In genomic region chr14:93915070-93915705, GRCh38 we compare ENCODE assay signal across 31 cellular contexts. TPM values are rescaled to one million over a fixed set of nuclear protein-coding genes. Genes with fewer than 3 reads are reported as not detected.
DNase-seq lines count a peak whose midpoint lies in the region; ATAC-seq, FAIRE-seq and TF ChIP-seq lines count a peak whose summit lies in the region.
"Had no signal": no experiment of that assay in that cellular context is flagged by ENCODE, and none has a peak within 500 bp of the region (broad histone marks: within the 10 kb centered on the region; RNA-seq: fewer than 3 reads in every experiment).

No MANE protein-coding gene starts in this region.

- H3K27ac Mint-ChIP-seq in activated T-helper 1 cell treated with anti-CD3 and anti-CD28 coated beads, Interleukin-12 subunit alpha, Interleukin-12 subunit beta, Interleukin-2, Interleukin-4 antibody, amounts not matched to agents 30 ng/mL and 10 ng/mL and 1 ng/mL, durations not matched to agents 14 hours and 24 hours and 36 hours = peak overlapping the region; percentile 36
- H3K27ac Mint-ChIP-seq in neural crest cell (ENCODE audit: unreplicated experiment) = peak overlapping the region; percentile 90
- H3K27ac Mint-ChIP-seq: CD4-positive, alpha-beta memory T cell; CD4-positive, CD25-positive, alpha-beta regulatory T cell had no signal

- dilution Hi-C loops in IMR-90 (cut with HindIII; ENCODE audit: low sequenced_read_pairs, unreplicated experiment) = no loop called here

- H3K27me3 ChIP-seq in IMR-90 (ENCODE audit: control insufficient read depth, insufficient read depth, low read length) (peaks cover 3% of the 10 kb centered on the region; the same call in 1 of the 2 replicates), HepG2 (ENCODE audit: control insufficient read depth in 1 of 2, insufficient read depth in 2 of 2, low read length in 2 of 2) (no peaks in the 10 kb centered on the region; a peak in 1 of 5 replicates), prostate gland (replicated peaks; ENCODE audit: insufficient read depth) (no peaks in the 10 kb centered on the region)
- H3K27me3 ChIP-seq: BE2C, BLaER1 had no signal

- H3K14ac ChIP-seq in IMR-90 (replicated peaks; ENCODE audit: low read depth, low read length) = no peak overlapping the region

- H3K9me3 Mint-ChIP-seq in activated T-helper 1 cell treated with anti-CD3 and anti-CD28 coated beads, Interleukin-12 subunit alpha, Interleukin-12 subunit beta, Interleukin-2, Interleukin-4 antibody, amounts not matched to agents 30 ng/mL and 10 ng/mL and 1 ng/mL, durations not matched to agents 14 hours and 24 hours and 36 hours = peaks cover 25% of the 10 kb centered on the region
- H3K9me3 Mint-ChIP-seq in neural crest cell = peaks cover 5% of the 10 kb centered on the region

- peaks cover 5% of the 10 kb centered on the region for H3K36me3 Mint-ChIP-seq in activated T-helper 1 cell treated with anti-CD3 and anti-CD28 coated beads, Interleukin-12 subunit alpha, Interleukin-12 subunit beta, Interleukin-2, Interleukin-4 antibody, amounts not matched to agents 30 ng/mL and 10 ng/mL and 1 ng/mL, durations not matched to agents 14 hours and 24 hours and 36 hours (ENCODE audit: low read depth)
- no peaks in the 10 kb centered on the region for H3K36me3 Mint-ChIP-seq in neural crest cell (ENCODE audit: low read depth)
- H3K36me3 Mint-ChIP-seq: CD14-positive monocyte; CD4-positive, alpha-beta memory T cell; CD4-positive, CD25-positive, alpha-beta regulatory T cell had no signal

- H3K9me1 ChIP-seq in IMR-90 (ENCODE audit: insufficient read depth, low read length) = no peaks in the 10 kb centered on the region

- H3K4me3 Mint-ChIP-seq in activated T-helper 1 cell treated with anti-CD3 and anti-CD28 coated beads, Interleukin-12 subunit alpha, Interleukin-12 subunit beta, Interleukin-2, Interleukin-4 antibody, amounts not matched to agents 30 ng/mL and 10 ng/mL and 1 ng/mL, durations not matched to agents 14 hours and 24 hours and 36 hours = no peak overlapping the region
- no peak overlapping the region for H3K4me3 Mint-ChIP-seq in neural crest cell
- H3K4me3 Mint-ChIP-seq: CD14-positive monocyte; CD4-positive, alpha-beta memory T cell; CD4-positive, CD25-positive, alpha-beta regulatory T cell; CD8-positive, alpha-beta memory T cell had no signal

- H2BK20ac ChIP-seq in IMR-90 (ENCODE audit: low read depth, low read length) = no peak overlapping the region

- no peaks in the 10 kb centered on the region for H3K36me3 ChIP-seq in IMR-90 (ENCODE audit: control insufficient read depth, insufficient read depth, low read length)
- H3K36me3 ChIP-seq in HepG2 (replicated peaks in 1 of 2; ENCODE audit: control insufficient read depth in 1 of 2, insufficient read depth in 2 of 2, low read length in 2 of 2) = no peaks in the 10 kb centered on the region
- H3K36me3 ChIP-seq in prostate gland = no peaks in the 10 kb centered on the region
- H3K36me3 ChIP-seq: BE2C, BLaER1 had no signal

- intact Hi-C loops in IMR-90 (cut with micrococcal nuclease) = no loop called here
- intact Hi-C loops in activated T-helper 1 cell treated with anti-CD3 and anti-CD28 coated beads, Interleukin-12 subunit alpha, Interleukin-12 subunit beta, Interleukin-2, Interleukin-4 antibody, amounts not matched to agents 30 ng/mL and 10 ng/mL and 1 ng/mL, durations not matched to agents 14 hours and 24 hours and 36 hours (cut with micrococcal nuclease) = no loop called here
- intact Hi-C loops in HepG2 (cut with micrococcal nuclease; ENCODE audit: unreplicated experiment) = no loop called here
- intact Hi-C loops in prostate gland (cut with DNase I) = no loop called here

- H4K5ac ChIP-seq in IMR-90 (ENCODE audit: low read depth, low read length) = no peak overlapping the region

- no peak overlapping the region for H2BK120ac ChIP-seq in IMR-90 (ENCODE audit: low read depth, low read length)

- H2BK15ac ChIP-seq in IMR-90 (ENCODE audit: low read depth, low read length) = no peak overlapping the region

- ATAC-seq in IMR-90 (ENCODE audit: low read depth) = no peak
- ATAC-seq in HepG2 = peak; percentile 88
- ATAC-seq in GM21529 (IDR thresholded peaks at IDR 0.05; ENCODE audit: unreplicated experiment) = no peak
- no peak for ATAC-seq in GM19452 (IDR thresholded peaks at IDR 0.05; ENCODE audit: unreplicated experiment)
- ATAC-seq: A549, GM12878 had no signal

- no peak overlapping the region for H2AK9ac ChIP-seq in IMR-90 (replicated peaks; ENCODE audit: low read depth, low read length, poor library complexity)

- no peak overlapping the region for H2BK5ac ChIP-seq in IMR-90 (ENCODE audit: low read depth, low read length, poor library complexity, severe bottlenecking)

- no peak overlapping the region for H4K91ac ChIP-seq in IMR-90 (ENCODE audit: insufficient read depth, low read depth, low read length)

- no peak overlapping the region for H4K8ac ChIP-seq in IMR-90 (ENCODE audit: low read depth in 2 of 2, low read length in 2 of 2)

- no peak overlapping the region for H3K9ac ChIP-seq in IMR-90 (ENCODE audit: low read depth, low read length)
- H3K9ac ChIP-seq in HepG2 (ENCODE audit: insufficient read depth, low read depth, low read length) = peak overlapping the region; percentile 34
- H3K9ac ChIP-seq: BLaER1 had no signal

- H4K20me1 ChIP-seq in IMR-90 (ENCODE audit: insufficient read depth, low read length) = no peaks in the 10 kb centered on the region
- H4K20me1 ChIP-seq in HepG2 (ENCODE audit: insufficient read depth, low read length) = no peaks in the 10 kb centered on the region
- H4K20me1 ChIP-seq: BLaER1 had no signal

- TF ChIP-seq EP300 in HepG2 (IDR thresholded peaks at IDR 0.05; ENCODE audit: low read depth in 2 of 2, low read length in 2 of 2) (no peak), HepG2 (CRISPR knock-in tag; IDR thresholded peaks at IDR 0.05; ENCODE audit: borderline replicate concordance) (no peak)

- POLR2A ChIA-PET in IMR-90 (lab: Charles Lee; ENCODE audit: unreplicated experiment) = no interaction called here
- POLR2A ChIA-PET in HepG2 (lab: Yijun Ruan, JAX) = interaction anchor here (0.6 to 1.6 kb wide), 2 partner anchors 12 to 28 kb away, joined by 4 read pairs; no protein-coding TSS in a partner anchor

- BruUV-seq in IMR-90 (replicated peaks; lab: Mats Ljungman, UMichigan) (no TSS peak), HepG2 (replicated peaks; lab: Mats Ljungman, UMichigan) (no TSS peak)

- no peak overlapping the region for H3K4ac ChIP-seq in IMR-90 (ENCODE audit: low read depth, low read length)

- no peak overlapping the region for H3K18ac ChIP-seq in IMR-90 (ENCODE audit: low read depth, low read length)

- no peak overlapping the region for H3K56ac ChIP-seq in IMR-90 (ENCODE audit: extremely low read depth, insufficient read depth, low read length)

- 34% methylated on average over 5 of the region's 14 CpGs; no CpG with 5 or more reads in 1 of the 2 experiments for WGBS in IMR-90 (ENCODE audit: extremely low coverage in 2 of 2, insufficient read length in 1 of 2), 2 experiments
- WGBS in HepG2 (ENCODE audit: low lambda C conversion rate) = 44% methylated on average over 12 of the region's 14 CpGs
- WGBS in prostate gland = 79% methylated on average over 14 of the region's 14 CpGs

- TF ChIP-seq POLR2A in IMR-90 (IDR thresholded peaks at IDR 0.05; ENCODE audit: low read depth, low read length) (no peak), HepG2 (IDR thresholded peaks at IDR 0.05; ENCODE audit: insufficient read depth in 1 of 2, low read depth in 2 of 2, low read length in 2 of 2) (no peak), prostate gland (IDR thresholded peaks at IDR 0.05) (no peak)

- TF ChIP-seq CTCF in IMR-90 (conservative IDR thresholded peaks at IDR 0.05; ENCODE audit: low read depth, low read length) (no peak), HepG2 (CRISPR knock-in tag; IDR thresholded peaks at IDR 0.05) (no peak), neural crest cell (conservative IDR thresholded peaks at IDR 0.05) (no peak), prostate gland (IDR thresholded peaks at IDR 0.05) (no peak)

- no peak for FAIRE-seq in HepG2 (lab: Jason Lieb, UNC)
- FAIRE-seq: A549, GM12878, GM12892, GM18507 had no signal

- CTCF ChIA-PET in IMR-90 (lab: Yijun Ruan, JAX) (no interaction called here), HepG2 (lab: Yijun Ruan, JAX; ENCODE audit: low intra/inter-chr PET ratio, low total read pairs) (no interaction called here)

- no peak for TF ChIP-seq RAD21 in IMR-90 (IDR thresholded peaks at IDR 0.05; ENCODE audit: low read length)
- TF ChIP-seq RAD21 in HepG2 (CRISPR knock-in tag; IDR thresholded peaks at IDR 0.05) = no peak

- peaks cover 6% of the 10 kb centered on the region for H3K4me1 Mint-ChIP-seq in activated T-helper 1 cell treated with anti-CD3 and anti-CD28 coated beads, Interleukin-12 subunit alpha, Interleukin-12 subunit beta, Interleukin-2, Interleukin-4 antibody, amounts not matched to agents 30 ng/mL and 10 ng/mL and 1 ng/mL, durations not matched to agents 14 hours and 24 hours and 36 hours (ENCODE audit: low read depth)
- H3K4me1 Mint-ChIP-seq in neural crest cell = no peaks in the 10 kb centered on the region
- H3K4me1 Mint-ChIP-seq: CD14-positive monocyte; CD4-positive, CD25-positive, alpha-beta regulatory T cell; CD8-positive, alpha-beta memory T cell had no signal

- no peak overlapping the region for H2AK5ac ChIP-seq in IMR-90 (ENCODE audit: low read depth, low read length)

- H2AFZ ChIP-seq in IMR-90 (replicated peaks; ENCODE audit: low read length, poor library complexity) (peak overlapping the region; percentile 51), HepG2 (ENCODE audit: low read length) (peak overlapping the region; percentile 35)

- DNase-seq in IMR-90 (no peak), HepG2 (ENCODE audit: low spot score) (no peak), neural crest cell (ENCODE audit: low read depth, low spot score) (no peak), prostate gland (ENCODE audit: low spot score) (no peak), NK-92 (lab: John Stamatoyannopoulos, UW; ENCODE audit: unreplicated experiment) (no peak)
- DNase-seq in activated T-helper 1 cell treated with anti-CD3 and anti-CD28 coated beads, Interleukin-12 subunit alpha, Interleukin-12 subunit beta, Interleukin-2, Interleukin-4 antibody, amounts not matched to agents 30 ng/mL and 10 ng/mL and 1 ng/mL, durations not matched to agents 14 hours and 24 hours and 36 hours (ENCODE audit: low spot score) = no peak
- DNase-seq: BE2C; C1 segment of cervical spinal cord; CD4-positive, alpha-beta memory T cell; CD4-positive, CD25-positive, alpha-beta regulatory T cell; CD8-positive, alpha-beta memory T cell; COR-L47; DMS 273 treated with DMSO at 0.1 percent for 48 hours; DMS153; DMS53; DMS79; DND-41; EL; GDM1 had no signal

- H3K9me3 ChIP-seq in IMR-90 (ENCODE audit: control insufficient read depth, insufficient read depth, low read length) = peaks cover 7% of the 10 kb centered on the region
- no peaks in the 10 kb centered on the region for H3K9me3 ChIP-seq in HepG2 (ENCODE audit: low read length)
- no peaks in the 10 kb centered on the region for H3K9me3 ChIP-seq in prostate gland
- H3K9me3 ChIP-seq: BE2C had no signal

- H3K23ac ChIP-seq in IMR-90 (ENCODE audit: low read depth, low read length) = no peak overlapping the region

- H3K4me1 ChIP-seq in IMR-90 (ENCODE audit: control insufficient read depth, insufficient read depth, low read length) (no peaks in the 10 kb centered on the region), HepG2 (ENCODE audit: insufficient read depth, low read length) (peaks cover 55% of the 10 kb centered on the region), prostate gland (replicated peaks) (no peaks in the 10 kb centered on the region)
- H3K4me1 ChIP-seq: A549, BE2C, BLaER1 had no signal

- H3K27me3 Mint-ChIP-seq in activated T-helper 1 cell treated with anti-CD3 and anti-CD28 coated beads, Interleukin-12 subunit alpha, Interleukin-12 subunit beta, Interleukin-2, Interleukin-4 antibody, amounts not matched to agents 30 ng/mL and 10 ng/mL and 1 ng/mL, durations not matched to agents 14 hours and 24 hours and 36 hours (ENCODE audit: insufficient read depth) = peaks cover 4% of the 10 kb centered on the region
- no peaks in the 10 kb centered on the region for H3K27me3 Mint-ChIP-seq in neural crest cell (ENCODE audit: low read depth)

- H3K79me2 ChIP-seq in HepG2 (ENCODE audit: insufficient read depth, low read length) = no peaks in the 10 kb centered on the region

- in situ Hi-C loops in IMR-90 (cut with MboI; ENCODE audit: low sequenced_read_pairs) (no loop called here), HepG2 (cut with HindIII; ENCODE audit: extremely low pct_ligation_motif_present, low pct_unique_long_range_greater_than_20kb) (no loop called here)

- H3K4me2 ChIP-seq in IMR-90 (ENCODE audit: low read depth, low read length) = no peak overlapping the region
- H3K4me2 ChIP-seq in HepG2 (ENCODE audit: low read depth, low read length) = peak overlapping the region; percentile 64
- H3K4me2 ChIP-seq: A549, BLaER1 had no signal

- no peak overlapping the region for H3K4me3 ChIP-seq in IMR-90 (ENCODE audit: insufficient read depth, low read depth, low read length)
- peak overlapping the region in 2 of 3 experiments; percentile 8 to 26; a peak in 2 of 6 replicates for H3K4me3 ChIP-seq in HepG2 (replicated peaks in 1 of 3; ENCODE audit: insufficient read depth in 1 of 3, low read depth in 2 of 3, low read length in 3 of 3)
- no peak overlapping the region for H3K4me3 ChIP-seq in prostate gland
- H3K4me3 ChIP-seq: A549, BLaER1, GM12878 had no signal

- no peaks in the 10 kb centered on the region for H3K79me1 ChIP-seq in IMR-90 (ENCODE audit: low read depth in 1 of 2, low read length in 2 of 2)

- H3K27ac ChIP-seq in IMR-90 (ENCODE audit: insufficient read depth, low read length) = no peak overlapping the region
- H3K27ac ChIP-seq in HepG2 (ENCODE audit: extremely low read length, insufficient read depth, low read length) = peak overlapping the region; percentile 24
- H3K27ac ChIP-seq in prostate gland = no peak overlapping the region
- H3K27ac ChIP-seq: 22Rv1, A549, BLaER1 had no signal

RNA-seq across cellular contexts. Expression of gene FAM181A, which starts 12.0 kb away (rescaled TPM):
- total RNA-seq in IMR-90 (2012; rRNA removed) = not detected in 2 replicates
- polyA plus RNA-seq in IMR-90 (2012; rRNA removed) = not detected in 2 replicates
- polyA plus RNA-seq in IMR-90 (2012; cell fraction: cytosol; rRNA removed) = not detected in 2 replicates
- polyA plus RNA-seq in IMR-90 (2012; cell fraction: nucleus; rRNA removed; ENCODE audit: low replicate concordance) = not detected in 2 replicates
- total RNA-seq in activated T-helper 1 cell treated with anti-CD3 and anti-CD28 coated beads, Interleukin-12 subunit alpha, Interleukin-12 subunit beta, Interleukin-2, Interleukin-4 antibody, amounts not matched to agents 30 ng/mL and 10 ng/mL and 1 ng/mL, durations not matched to agents 14 hours and 24 hours and 36 hours = not detected in 2 replicates
- 1.1 and 1.5 TPM in 2 replicates for total RNA-seq in HepG2 (2016; rRNA removed; fragmentation: Illumina TruSeq; extraction: Trizol)
- total RNA-seq in HepG2 (2016; cell fraction: cytosol; rRNA removed; fragmentation: Illumina TruSeq; extraction: Trizol; ENCODE audit: low read depth) = 0.18 and 0.51 TPM in 2 replicates
- total RNA-seq in HepG2 (2016; cell fraction: insoluble cytoplasmic fraction; rRNA removed; fragmentation: Illumina TruSeq; extraction: Trizol) = 0.95 and 1.2 TPM in 2 replicates
- 1.1 and 1.4 TPM in 2 replicates for total RNA-seq in HepG2 (2016; cell fraction: membrane; rRNA removed; fragmentation: Illumina TruSeq; extraction: Trizol)
- 0.38 and 1.1 TPM in 2 replicates for total RNA-seq in HepG2 (2016; cell fraction: nucleus; rRNA removed; fragmentation: Illumina TruSeq; extraction: Trizol)
- polyA plus RNA-seq in HepG2 (2011; rRNA removed) = 0.80 and 1.1 TPM in 2 replicates
- polyA plus RNA-seq in HepG2 (2011; cell fraction: cytosol; rRNA removed) = 0.47 and 0.89 TPM in 2 replicates
- polyA plus RNA-seq in HepG2 (2011; cell fraction: nucleus; rRNA removed) = 0.45 and 0.61 TPM in 2 replicates
- polyA plus RNA-seq in HepG2 (2012) = 0.69 and 0.97 TPM in 2 replicates
- polyA plus RNA-seq in HepG2 (2016; cell fraction: cytosol; fragmentation: Illumina TruSeq; extraction: Trizol; ENCODE audit: low read depth) = 0.54 and 0.60 TPM in 2 replicates
- 1.4 and 1.8 TPM in 2 replicates for polyA plus RNA-seq in HepG2 (2016; cell fraction: insoluble cytoplasmic fraction; fragmentation: Illumina TruSeq; extraction: Trizol; ENCODE audit: low read depth)
- polyA plus RNA-seq in HepG2 (2016; cell fraction: membrane; fragmentation: Illumina TruSeq; extraction: Trizol; ENCODE audit: low read depth) = 0.57 and 0.84 TPM in 2 replicates
- 1.6 and 2.1 TPM in 2 replicates for polyA plus RNA-seq in HepG2 (2016; cell fraction: nucleus; fragmentation: Illumina TruSeq; extraction: Trizol; ENCODE audit: insufficient read depth, low read depth)
- polyA minus RNA-seq in HepG2 (2011; rRNA and poly(A)+ RNA removed; ENCODE audit: low replicate concordance) = 1.6 TPM in 1 of 2 replicates, not detected in the other
- not detected in 2 replicates for polyA minus RNA-seq in HepG2 (2011; cell fraction: cytosol; rRNA and poly(A)+ RNA removed)
- not detected in 2 replicates for polyA minus RNA-seq in HepG2 (2011; cell fraction: nucleus; rRNA and poly(A)+ RNA removed)
- 13.4 and 14.7 TPM in 2 replicates for total RNA-seq in neural crest cell
- total RNA-seq in prostate gland = 1 to 10 TPM in 1 of 2 donors, not detected in 1; 3.1 TPM
- total RNA-seq: A172; CD4-positive, alpha-beta memory T cell; CD4-positive, CD25-positive, alpha-beta regulatory T cell; CD8-positive, alpha-beta memory T cell; Daoy; G401; GM12878 had no signal
- polyA plus RNA-seq: A549; CD14-positive monocyte; CD4-positive, alpha-beta memory T cell; CD4-positive, CD25-positive, alpha-beta regulatory T cell; CD8-positive, alpha-beta memory T cell; GM12878 had no signal

Comparison
In these comparisons a context has a peak if more than half of its experiments do, and no peak if none do; other contexts are left out.
1. H3K4me3 ChIP-seq: peak in HepG2 (2 of 3); none in IMR-90 (single experiment) and prostate gland (0 of 2).